ENCODE assay signal across 1 cellular context in genomic region chr5:128007939-128008338, GRCh38.
TF ChIP-seq lines count a peak whose summit lies in the region.

No MANE protein-coding gene starts in this region.

TF ChIP-seq in IMR-90, 13 proteins besides CTCF, POLR2A, EP300 and RAD21 (continued from another document):
- TF ChIP-seq RFX5 (IDR thresholded peaks at IDR 0.05; ENCODE audit: low read depth, low read length) = no peak
